In genomic region chrX:103414561-103414960, GRCh38 we compare ENCODE assay signal across 13 cellular contexts. TPM values are rescaled to one million over a fixed set of nuclear protein-coding genes. Genes with fewer than 3 reads are reported as not detected.
A peak's percentile ranks its signal among the peaks of the same experiment; 100 is the strongest.
DNase-seq lines count a peak whose midpoint lies in the region; ATAC-seq and TF ChIP-seq lines count a peak whose summit lies in the region.
"Had no signal": no experiment of that assay in that cellular context is flagged by ENCODE, and none has a peak within 500 bp of the region (broad histone marks: within the 10 kb centered on the region; RNA-seq: fewer than 3 reads in every experiment).

No MANE protein-coding gene starts in this region.

- no peak for TF ChIP-seq CTCF in dorsolateral prefrontal cortex (IDR thresholded peaks at IDR 0.05 in 54 of 56, conservative IDR thresholded peaks at IDR 0.05 in 2 of 56; ENCODE audit: low read depth in 1 of 56, partially characterized antibody in 56 of 56)

- H3K4me2 ChIP-seq in Karpas-422 (ENCODE audit: low read depth, low read length, poor library complexity, severe bottlenecking) (no peak overlapping the region), trophoblast cell (ENCODE audit: low read length) (no peak overlapping the region)
- H3K4me2 ChIP-seq: A549 had no signal

- no peaks in the 10 kb centered on the region for H4K20me1 ChIP-seq in Karpas-422 (ENCODE audit: insufficient read depth, low read depth, low read length)

- H3K9me3 ChIP-seq in Karpas-422 (ENCODE audit: low read length): no peaks in the 10 kb centered on the region
- H3K9me3 ChIP-seq in trophoblast cell (ENCODE audit: insufficient read depth, low read depth, low read length): no peaks in the 10 kb centered on the region
- H3K9me3 ChIP-seq: A549, Caco-2, HAP-1 had no signal

- H3K14ac ChIP-seq in trophoblast cell (ENCODE audit: low read length): no peak overlapping the region

- no peak overlapping the region for H3K23ac ChIP-seq in trophoblast cell (ENCODE audit: low read length)

- ATAC-seq in GM21723 (IDR thresholded peaks at IDR 0.05; ENCODE audit: unreplicated experiment) (no peak), GM18505 (IDR thresholded peaks at IDR 0.05; ENCODE audit: unreplicated experiment) (no peak)
- ATAC-seq: A549; CD8-positive, alpha-beta T cell; K562 had no signal

- H3K79me2 ChIP-seq in Karpas-422 (ENCODE audit: low read length) (peaks cover 16% of the 10 kb centered on the region), trophoblast cell (ENCODE audit: control insufficient read depth, insufficient read depth, low read length, poor library complexity) (no peaks in the 10 kb centered on the region)

- H2BK120ac ChIP-seq in trophoblast cell (ENCODE audit: insufficient read depth, low read length, poor library complexity): no peak overlapping the region

- no peaks in the 10 kb centered on the region for H3K27me3 ChIP-seq in Karpas-422 (ENCODE audit: low read length)
- peaks cover 0 to 41% (median 3%) of the 10 kb centered on the region in 45 donors for H3K27me3 ChIP-seq in dorsolateral prefrontal cortex
- no peaks in the 10 kb centered on the region for H3K27me3 ChIP-seq in trophoblast cell (ENCODE audit: insufficient read depth, low read length)

- H3K4ac ChIP-seq in trophoblast cell (ENCODE audit: low read depth, low read length): no peak overlapping the region

- H4K8ac ChIP-seq in trophoblast cell (ENCODE audit: low read depth, low read length): no peak overlapping the region

- no peaks in the 10 kb centered on the region for H3K79me1 ChIP-seq in trophoblast cell (ENCODE audit: low read length)

- peak; percentile 73 for DNase-seq in DMS79 treated with DMSO at 0.1 percent for 48 hours (lab: John Stamatoyannopoulos, UW)
- DNase-seq in Karpas-422: no peak
- DNase-seq in dorsolateral prefrontal cortex: peak in 2 of 10 donors; percentile 30 to 34
- DNase-seq in trophoblast cell: no peak
- DNase-seq: Caco-2; CD8-positive, alpha-beta T cell; EL had no signal

- H3K4me3 ChIP-seq in Karpas-422 (ENCODE audit: low read length) (no peak overlapping the region), dorsolateral prefrontal cortex (peak overlapping the region in 1 of 59 donors; percentile 8), trophoblast cell (ENCODE audit: low read depth, low read length) (no peak overlapping the region)
- H3K4me3 ChIP-seq: A549, HAP-1, K562 had no signal

- no peak for TF ChIP-seq POLR2A in GM18505 (IDR thresholded peaks at IDR 0.05; ENCODE audit: borderline replicate concordance, extremely low read depth, insufficient read depth, insufficient read length)

- H4K12ac ChIP-seq in trophoblast cell (ENCODE audit: low read depth, low read length): no peak overlapping the region

- no peaks in the 10 kb centered on the region for H3K9me2 ChIP-seq in Karpas-422 (replicated peaks; ENCODE audit: insufficient read depth, low read length)

- peaks cover 23% of the 10 kb centered on the region for H3K4me1 ChIP-seq in Karpas-422 (ENCODE audit: low read length)
- no peaks in the 10 kb centered on the region for H3K4me1 ChIP-seq in trophoblast cell (ENCODE audit: control insufficient read depth in 1 of 2, insufficient read depth in 2 of 2, low read length in 2 of 2)
- H3K4me1 ChIP-seq: A549, Caco-2, HAP-1 had no signal

- no peak overlapping the region for H3K18ac ChIP-seq in trophoblast cell (ENCODE audit: low read length)

- no peak overlapping the region for H3K9ac ChIP-seq in Karpas-422 (ENCODE audit: low read length)
- no peak overlapping the region for H3K9ac ChIP-seq in trophoblast cell (ENCODE audit: low read length)

- no peak overlapping the region for H2BK12ac ChIP-seq in trophoblast cell (ENCODE audit: low read length)

- H2AK5ac ChIP-seq in trophoblast cell (ENCODE audit: low read length): no peak overlapping the region

- no peak overlapping the region for H2AFZ ChIP-seq in Karpas-422 (ENCODE audit: low read length)
- no peak overlapping the region for H2AFZ ChIP-seq in trophoblast cell (ENCODE audit: insufficient read depth, low read length, poor library complexity)

- no peaks in the 10 kb centered on the region for H3K36me3 ChIP-seq in Karpas-422 (ENCODE audit: insufficient read depth, low read length)
- no peaks in the 10 kb centered on the region for H3K36me3 ChIP-seq in trophoblast cell (ENCODE audit: control insufficient read depth in 1 of 2, insufficient read depth in 2 of 2, low read length in 2 of 2)

- H4K91ac ChIP-seq in trophoblast cell (ENCODE audit: low read depth, low read length): no peak overlapping the region

- WGBS in trophoblast cell (ENCODE audit: extremely low coverage, insufficient coverage, insufficient read length): no CpG with 5 or more reads among the region's 7 CpGs

- no peak overlapping the region for H2BK5ac ChIP-seq in trophoblast cell (ENCODE audit: low read depth, low read length, poor library complexity)

- intact Hi-C loops in dorsolateral prefrontal cortex (cut with DNase I): no loop called here

- H3K27ac ChIP-seq in Karpas-422 (ENCODE audit: low read length): peak overlapping the region; percentile 43; the same call in 1 of the 2 replicates
- peak overlapping the region in 37 of 59 donors; percentile 10 to 82 (median 48) for H3K27ac ChIP-seq in dorsolateral prefrontal cortex
- no peak overlapping the region for H3K27ac ChIP-seq in trophoblast cell (ENCODE audit: low read depth, low read length)
- H3K27ac ChIP-seq: A549, HL-60 had no signal

RNA-seq across cellular contexts. Expression of gene BEX3, which starts 38.2 kb away (rescaled TPM):
- not detected in 2 replicates for total RNA-seq in Karpas-422 (2014; rRNA removed; shearing (Covaris generic); ENCODE audit: low replicate concordance)
- total RNA-seq in dorsolateral prefrontal cortex: 100 to 1,000 TPM; 147 to 505 (median 357) TPM
- 300 and 305 TPM in 2 replicates for polyA plus RNA-seq in trophoblast cell (2013)

RNA-seq across cellular contexts. Expression of gene TCEAL9, which starts 58.3 kb away (rescaled TPM):
- total RNA-seq in Karpas-422 (2014; rRNA removed; shearing (Covaris generic); ENCODE audit: low replicate concordance): 13.2 and 18.8 TPM in 2 replicates
- 10 to 100 TPM; 15.2 to 59.2 (median 25.5) TPM for total RNA-seq in dorsolateral prefrontal cortex
- 233 and 243 TPM in 2 replicates for polyA plus RNA-seq in trophoblast cell (2013)

Comparison
In these comparisons a context has a peak if more than half of its experiments do, and no peak if none do; other contexts are left out.
1. RNA of gene BEX3, which starts 38.2 kb away (total RNA-seq): 147 to 505 TPM in dorsolateral prefrontal cortex; not detected in Karpas-422; every median in the first group is over 100 times any median in the second.